1 cellular context compared by ENCODE assay signal in genomic region chr16:31093132-31093703, GRCh38.
TF ChIP-seq lines count a peak whose summit lies in the region.

No MANE protein-coding gene starts in this region.

TF ChIP-seq in HCT116, 20 proteins besides CTCF, POLR2A, EP300 and RAD21 (continued from another document):
- TF ChIP-seq REST (IDR thresholded peaks at IDR 0.05; ENCODE audit: low read depth) = no peak
